Comparison of ENCODE assay signal across 8 cellular contexts in genomic region chr22:29359469-29359868, GRCh38. TPM values are rescaled to one million over a fixed set of nuclear protein-coding genes. Genes with fewer than 3 reads are reported as not detected.
DNase-seq lines count a peak whose midpoint lies in the region; ATAC-seq and TF ChIP-seq lines count a peak whose summit lies in the region.

No MANE protein-coding gene starts in this region.

- H3K9me3 Mint-ChIP-seq in WTC11, result no peaks in the 10 kb centered on the region
- H3K9me3 Mint-ChIP-seq in stimulated activated memory B cell treated with anti-CD40 and anti-IgM and Interleukin-4, amounts not matched to agents 10 μg/mL and 1 μg/mL and 100 μg/mL, for 72 hours, result no peaks in the 10 kb centered on the region
- H3K9me3 Mint-ChIP-seq in activated naive CD4-positive, alpha-beta T cell treated with anti-CD3 and anti-CD28 coated beads, Interleukin-2, amount 10 ng/mL, durations not matched to agents 7 days and 5 days, result no peaks in the 10 kb centered on the region

- peaks cover 2% of the 10 kb centered on the region; the same call in 1 of the 2 replicates for H3K4me1 Mint-ChIP-seq in WTC11
- peaks cover 25% of the 10 kb centered on the region for H3K4me1 Mint-ChIP-seq in stimulated activated memory B cell treated with anti-CD40 and anti-IgM and Interleukin-4, amounts not matched to agents 10 μg/mL and 1 μg/mL and 100 μg/mL, for 72 hours
- peaks cover 5% of the 10 kb centered on the region for H3K4me1 Mint-ChIP-seq in activated naive CD4-positive, alpha-beta T cell treated with anti-CD3 and anti-CD28 coated beads, Interleukin-2, amount 10 ng/mL, durations not matched to agents 7 days and 5 days

- intact Hi-C loops in left cardiac atrium (cut with DNase I), result loop anchor here in 1 of 2 donors (5.0 kb wide), 1 partner anchor 52 kb away; the partner anchor contains the start of gene GAS2L1

- H3K27me3 Mint-ChIP-seq in WTC11 (ENCODE audit: low read depth), result no peaks in the 10 kb centered on the region
- H3K27me3 Mint-ChIP-seq in stimulated activated memory B cell treated with anti-CD40 and anti-IgM and Interleukin-4, amounts not matched to agents 10 μg/mL and 1 μg/mL and 100 μg/mL, for 72 hours, result no peaks in the 10 kb centered on the region
- H3K27me3 Mint-ChIP-seq in activated naive CD4-positive, alpha-beta T cell treated with anti-CD3 and anti-CD28 coated beads, Interleukin-2, amount 10 ng/mL, durations not matched to agents 7 days and 5 days, result no peaks in the 10 kb centered on the region

- ATAC-seq in WTC11, result peak; percentile 97
- ATAC-seq in left cardiac atrium, result peak; percentile 84 to 89
- no peak for ATAC-seq in stimulated activated memory B cell treated with anti-CD40 and anti-IgM and Interleukin-4, amounts not matched to agents 10 μg/mL and 1 μg/mL and 100 μg/mL, for 72 hours
- no peak for ATAC-seq in GM18909 (IDR thresholded peaks at IDR 0.05; ENCODE audit: poor library complexity, unreplicated experiment)
- ATAC-seq in HG03280 (IDR thresholded peaks at IDR 0.05; ENCODE audit: unreplicated experiment), result no peak

- no peak overlapping the region for H3K4me3 Mint-ChIP-seq in WTC11
- no peak overlapping the region for H3K4me3 Mint-ChIP-seq in stimulated activated memory B cell treated with anti-CD40 and anti-IgM and Interleukin-4, amounts not matched to agents 10 μg/mL and 1 μg/mL and 100 μg/mL, for 72 hours
- no peak overlapping the region for H3K4me3 Mint-ChIP-seq in activated naive CD4-positive, alpha-beta T cell treated with anti-CD3 and anti-CD28 coated beads, Interleukin-2, amount 10 ng/mL, durations not matched to agents 7 days and 5 days

- CTCF ChIA-PET in WTC11 (lab: Charles Lee), result interaction anchor here (0.6 to 1.4 kb wide), 4 partner anchors 10 to 53 kb away, joined by 3 to 7 read pairs (median 4); partner anchors contain the start of gene GAS2L1
- CTCF ChIA-PET in activated naive CD4-positive, alpha-beta T cell treated with anti-CD3 and anti-CD28 coated beads, Interleukin-2, amount 10 ng/mL, durations not matched to agents 7 days and 5 days (lab: Charles Lee), result no interaction called here

- DNase-seq in NCI-H524 (lab: John Stamatoyannopoulos, UW) (peak; percentile 13 to 67), NCI-H524 treated with DMSO at 0.1 percent for 48 hours (lab: John Stamatoyannopoulos, UW) (no peak), WTC11 (ENCODE audit: low spot score) (peak; percentile 68), left cardiac atrium (peak; percentile 73)
- DNase-seq in activated naive CD4-positive, alpha-beta T cell treated with anti-CD3 and anti-CD28 coated beads, Interleukin-2, amount 10 ng/mL, durations not matched to agents 7 days and 5 days, result no peak

- TF ChIP-seq CTCF in WTC11 (IDR thresholded peaks at IDR 0.05), result no peak

- H3K27ac Mint-ChIP-seq in WTC11, result 0 out of 2 replicates have a peak overlapping the region, but pooled peaks have one; percentile 9
- peak overlapping the region; percentile 35 for H3K27ac Mint-ChIP-seq in stimulated activated memory B cell treated with anti-CD40 and anti-IgM and Interleukin-4, amounts not matched to agents 10 μg/mL and 1 μg/mL and 100 μg/mL, for 72 hours
- H3K27ac Mint-ChIP-seq in activated naive CD4-positive, alpha-beta T cell treated with anti-CD3 and anti-CD28 coated beads, Interleukin-2, amount 10 ng/mL, durations not matched to agents 7 days and 5 days, result no peak overlapping the region

- H3K36me3 Mint-ChIP-seq in WTC11, result peaks cover 33% of the 10 kb centered on the region
- H3K36me3 Mint-ChIP-seq in stimulated activated memory B cell treated with anti-CD40 and anti-IgM and Interleukin-4, amounts not matched to agents 10 μg/mL and 1 μg/mL and 100 μg/mL, for 72 hours, result peaks cover 57% of the 10 kb centered on the region
- H3K36me3 Mint-ChIP-seq in activated naive CD4-positive, alpha-beta T cell treated with anti-CD3 and anti-CD28 coated beads, Interleukin-2, amount 10 ng/mL, durations not matched to agents 7 days and 5 days, result peaks cover 34% of the 10 kb centered on the region

- POLR2A ChIA-PET in WTC11 (lab: Charles Lee), result no interaction called here

TF ChIP-seq in WTC11, 78 proteins besides CTCF, POLR2A, EP300 and RAD21:
- TF ChIP-seq IRF1 (CRISPR knock-in tag; IDR thresholded peaks at IDR 0.05), result no peak
- TF ChIP-seq AFF4 (CRISPR knock-in tag; IDR thresholded peaks at IDR 0.05; ENCODE audit: borderline replicate concordance), result no peak
- TF ChIP-seq STAT6 (CRISPR knock-in tag; conservative IDR thresholded peaks at IDR 0.05; ENCODE audit: low read depth), result no peak
- TF ChIP-seq ZBTB43 (CRISPR knock-in tag; IDR thresholded peaks at IDR 0.05), result no peak
- TF ChIP-seq ELF4 (CRISPR knock-in tag; IDR thresholded peaks at IDR 0.05; ENCODE audit: low read depth), result no peak
TF ChIP-seq in WTC11: peak in this region for 0.

RNA-seq across cellular contexts. Expression of gene AP1B1, which starts 28.9 kb away (rescaled TPM):
- total RNA-seq in WTC11 (2021) (68.9 to 77.9 TPM (median 71.6 TPM) in 3 replicates), left cardiac atrium (10 to 100 TPM; 44.2 to 44.6 TPM)

RNA-seq across cellular contexts. Expression of gene RASL10A, which starts 44.0 kb away (rescaled TPM):
- 1.1 to 1.6 TPM (median 1.6 TPM) in 3 replicates for total RNA-seq in WTC11 (2021)
- total RNA-seq in left cardiac atrium, result 1 to 10 TPM; 1.0 to 3.1 TPM

RNA-seq across cellular contexts. Expression of gene GAS2L1, which starts 53.0 kb away (rescaled TPM):
- total RNA-seq in WTC11 (2021), result 15.3 to 19.9 TPM (median 15.6 TPM) in 3 replicates
- 10 to 100 TPM; 20.1 to 25.2 TPM for total RNA-seq in left cardiac atrium

Comparison
In these comparisons a context has a peak if more than half of its experiments do, and no peak if none do; other contexts are left out.
1. DNase-seq: peak in NCI-H524 (2 of 2), WTC11 (single experiment) and left cardiac atrium (single experiment); none in NCI-H524 treated with DMSO at 0.1 percent for 48 hours (single experiment) and activated naive CD4-positive, alpha-beta T cell treated with anti-CD3 and anti-CD28 coated beads, Interleukin-2, amount 10 ng/mL, durations not matched to agents 7 days and 5 days (single experiment).
2. ATAC-seq: peak in WTC11 (single experiment) and left cardiac atrium (2 of 2); none in stimulated activated memory B cell treated with anti-CD40 and anti-IgM and Interleukin-4, amounts not matched to agents 10 μg/mL and 1 μg/mL and 100 μg/mL, for 72 hours (single experiment), GM18909 (single experiment) and HG03280 (single experiment).